Comparison of ENCODE assay signal across 8 cellular contexts in the genomic region with DNA sequence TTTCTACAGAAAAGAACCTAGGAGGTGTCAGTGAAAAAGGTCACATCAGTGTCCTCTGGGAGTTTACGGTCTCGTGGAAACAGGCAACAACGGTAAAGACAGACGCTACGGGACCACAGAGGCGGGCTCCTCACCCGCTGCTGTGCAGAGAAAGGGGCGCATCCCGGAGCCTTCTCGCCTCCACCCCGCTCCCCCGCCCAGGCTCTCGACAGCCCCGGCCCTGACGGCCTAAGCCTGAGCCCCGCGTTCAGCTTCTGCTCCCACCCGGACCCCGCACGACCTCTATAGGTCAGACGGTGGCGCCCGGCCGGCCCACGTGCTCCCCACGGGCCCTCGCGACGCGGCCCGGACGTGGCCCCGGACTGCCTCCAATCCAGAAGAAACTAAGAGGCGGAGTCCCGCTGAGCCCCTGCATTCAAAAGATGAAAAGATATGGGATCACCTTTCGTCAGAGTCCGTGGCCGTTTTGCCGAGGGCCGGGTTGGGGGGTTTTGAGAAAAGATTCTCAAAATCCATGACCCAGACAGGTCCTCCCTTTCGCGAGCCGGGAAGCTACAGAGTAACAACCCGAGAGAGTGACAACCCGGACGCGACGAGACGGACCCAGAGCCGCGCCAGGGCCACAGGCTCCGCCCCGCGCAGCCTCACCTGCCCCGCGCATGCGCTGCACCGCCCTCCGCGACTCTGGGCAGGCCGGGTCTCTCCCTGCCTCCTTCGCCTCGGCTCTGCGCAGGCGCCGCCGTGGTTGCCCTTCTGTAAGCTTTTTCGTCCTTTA. TPM values are rescaled to one million over a fixed set of nuclear protein-coding genes. Genes with fewer than 3 reads are reported as not detected.
DNase-seq lines count a peak whose midpoint lies in the region; ATAC-seq and FAIRE-seq lines count a peak whose summit lies in the region.

Gene ZC3H8, minus strand, starts transcription at position 577 of the 775 bp plus-strand sequence. Its CDS starts 61 bp downstream, at position 516.

- H3K9me3 ChIP-seq in effector memory CD4-positive, alpha-beta T cell (ENCODE audit: control insufficient read depth, low read length), result no peaks in the 10 kb centered on the region

- ATAC-seq in GM21367 (IDR thresholded peaks at IDR 0.05; ENCODE audit: unreplicated experiment) (peak; percentile 82), memory B cell (ENCODE audit: low read depth) (peak; percentile 90)

- peak within 1 kb of the TSS; percentile 79 for H3K4me3 ChIP-seq in effector memory CD4-positive, alpha-beta T cell (ENCODE audit: insufficient read depth, low read depth, low read length, poor library complexity, severe bottlenecking)

- H3K36me3 ChIP-seq in effector memory CD4-positive, alpha-beta T cell (ENCODE audit: control insufficient read depth, insufficient read depth, low read length), result peaks cover 3% of the 10 kb centered on the region

- no peaks in the 10 kb centered on the region for H3K27me3 ChIP-seq in effector memory CD4-positive, alpha-beta T cell (replicated peaks; ENCODE audit: control insufficient read depth, insufficient read depth, low read length, poor library complexity, severe bottlenecking)

- peaks cover 13% of the 10 kb centered on the region for H3K4me1 Mint-ChIP-seq in memory B cell

- H3K36me3 Mint-ChIP-seq in memory B cell, result no peaks in the 10 kb centered on the region

- FAIRE-seq in HTR-8/SVneo (lab: Jason Lieb, UNC), result peak; percentile 79

- H3K27me3 Mint-ChIP-seq in memory B cell, result peaks cover 2% of the 10 kb centered on the region

- in situ Hi-C loops in Caki2 (cut with HindIII; ENCODE audit: low pct_unique_long_range_greater_than_20kb, low sequenced_read_pairs), result no loop called here

- peak within 1 kb of the TSS; percentile 88 for H3K4me3 Mint-ChIP-seq in memory B cell

- peak within 1 kb of the TSS; percentile 88 for H3K27ac Mint-ChIP-seq in memory B cell

- H3K9me3 Mint-ChIP-seq in memory B cell, result no peaks in the 10 kb centered on the region

- peaks cover 4% of the 10 kb centered on the region for H3K4me1 ChIP-seq in effector memory CD4-positive, alpha-beta T cell (ENCODE audit: control insufficient read depth, insufficient read depth, low read length, poor library complexity, severe bottlenecking)

- DNase-seq in Caki2 (ENCODE audit: low read depth) (peak; percentile 88), HTR-8/SVneo (ENCODE audit: insufficient read length, low spot score) (peak; percentile 99), NOMO-1 treated with DMSO at 0.1 percent for 48 hours (lab: John Stamatoyannopoulos, UW; ENCODE audit: unreplicated experiment) (peak; percentile 89), memory B cell (ENCODE audit: low spot score in 2 of 2) (peak; percentile 93)
- DNase-seq in activated CD8-positive, alpha-beta memory T cell treated with anti-CD3 and anti-CD28 coated beads for 4 hours (ENCODE audit: low read depth in 2 of 2), result peak; percentile 90 to 91
- peak; percentile 90 to 94 (median 92) for DNase-seq in effector memory CD4-positive, alpha-beta T cell
- peak; percentile 89 for DNase-seq in stimulated activated CD8-positive, alpha-beta memory T cell treated with anti-CD3 and anti-CD28 coated beads, Interleukin-12 subunit alpha, Interleukin-12 subunit beta, amount 100 ng/mL, for 24 hours (ENCODE audit: extremely low read depth)

- peak within 1 kb of the TSS; percentile 93 for H3K27ac ChIP-seq in effector memory CD4-positive, alpha-beta T cell (ENCODE audit: insufficient read depth, low read length, poor library complexity, severe bottlenecking)

RNA-seq across cellular contexts. Expression of gene ZC3H8, which starts in this region (rescaled TPM):
- total RNA-seq in Caki2 (2014; rRNA removed; shearing (Covaris generic); ENCODE audit: low replicate concordance), result 4.0 and 6.3 TPM in 2 replicates

Comparison
In these comparisons a context has a peak if more than half of its experiments do, and no peak if none do; other contexts are left out.
1. Peak in every context shown above with its lines: DNase-seq, ATAC-seq, H3K4me3 ChIP-seq and H3K27ac ChIP-seq.